ENCODE assay signal across 18 cellular contexts in genomic region chr3:179308006-179308405, GRCh38. TPM values are rescaled to one million over a fixed set of nuclear protein-coding genes. Genes with fewer than 3 reads are reported as not detected.
DNase-seq lines count a peak whose midpoint lies in the region; ATAC-seq and TF ChIP-seq lines count a peak whose summit lies in the region.
"Had no signal": no experiment of that assay in that cellular context is flagged by ENCODE, and none has a peak within 500 bp of the region (broad histone marks: within the 10 kb centered on the region; RNA-seq: fewer than 3 reads in every experiment).

No MANE protein-coding gene starts in this region.

- no peaks in the 10 kb centered on the region for H3K79me1 ChIP-seq in IMR-90 (ENCODE audit: low read depth in 1 of 2, low read length in 2 of 2)

- no peak overlapping the region for H4K91ac ChIP-seq in IMR-90 (ENCODE audit: insufficient read depth, low read depth, low read length)

- intact Hi-C loops in IMR-90 (cut with micrococcal nuclease), result no loop called here

- no peak overlapping the region for H3K27ac Mint-ChIP-seq in stimulated activated memory B cell treated with anti-CD40 and anti-IgM and Interleukin-4, amounts not matched to agents 10 μg/mL and 1 μg/mL and 100 μg/mL, for 72 hours
- H3K27ac Mint-ChIP-seq in osteocyte (ENCODE audit: unreplicated experiment), result no peak overlapping the region
- H3K27ac Mint-ChIP-seq: CD14-positive monocyte; CD8-positive, alpha-beta T cell; GM23338 had no signal

- no peak overlapping the region for H3K27ac ChIP-seq in IMR-90 (ENCODE audit: insufficient read depth, low read length)
- no peak overlapping the region for H3K27ac ChIP-seq in osteoblast (ENCODE audit: low read depth, low read length)
- H3K27ac ChIP-seq: A549, HL-60 had no signal

- no peak for TF ChIP-seq CTCF in IMR-90 (conservative IDR thresholded peaks at IDR 0.05; ENCODE audit: low read depth, low read length)
- TF ChIP-seq CTCF in osteoblast (IDR thresholded peaks at IDR 0.05; ENCODE audit: extremely low read depth, low read depth, low read length), result no peak
- no peak for TF ChIP-seq CTCF in osteocyte (IDR thresholded peaks at IDR 0.05)

- POLR2A ChIA-PET in IMR-90 (lab: Charles Lee; ENCODE audit: unreplicated experiment), result no interaction called here

- H3K27me3 Mint-ChIP-seq in stimulated activated memory B cell treated with anti-CD40 and anti-IgM and Interleukin-4, amounts not matched to agents 10 μg/mL and 1 μg/mL and 100 μg/mL, for 72 hours, result no peaks in the 10 kb centered on the region
- peaks cover 15% of the 10 kb centered on the region for H3K27me3 Mint-ChIP-seq in osteocyte (ENCODE audit: unreplicated experiment)

- H3K4me1 ChIP-seq in IMR-90 (ENCODE audit: control insufficient read depth, insufficient read depth, low read length), result no peaks in the 10 kb centered on the region
- H3K4me1 ChIP-seq in osteoblast (ENCODE audit: insufficient read depth, low read length), result no peaks in the 10 kb centered on the region
- H3K4me1 ChIP-seq: A549, BE2C had no signal

- in situ Hi-C loops in IMR-90 (cut with MboI; ENCODE audit: low sequenced_read_pairs), result no loop called here

- H2BK20ac ChIP-seq in IMR-90 (ENCODE audit: low read depth, low read length), result no peak overlapping the region

- no peak overlapping the region for H3K4me3 Mint-ChIP-seq in stimulated activated memory B cell treated with anti-CD40 and anti-IgM and Interleukin-4, amounts not matched to agents 10 μg/mL and 1 μg/mL and 100 μg/mL, for 72 hours
- no peak overlapping the region for H3K4me3 Mint-ChIP-seq in osteocyte (ENCODE audit: unreplicated experiment)
- H3K4me3 Mint-ChIP-seq: CD14-positive monocyte; CD8-positive, alpha-beta T cell; GM23338 had no signal

- no peak overlapping the region for H2AK5ac ChIP-seq in IMR-90 (ENCODE audit: low read depth, low read length)

- H3K79me2 ChIP-seq in osteoblast (ENCODE audit: insufficient read depth, low read length), result no peaks in the 10 kb centered on the region

- no peaks in the 10 kb centered on the region for H3K36me3 ChIP-seq in IMR-90 (ENCODE audit: control insufficient read depth, insufficient read depth, low read length)
- no peaks in the 10 kb centered on the region for H3K36me3 ChIP-seq in osteoblast (ENCODE audit: insufficient read depth, low read length)
- H3K36me3 ChIP-seq: BE2C had no signal

- H3K4me2 ChIP-seq in IMR-90 (ENCODE audit: low read depth, low read length) (no peak overlapping the region), osteoblast (ENCODE audit: insufficient read depth, low read length) (no peak overlapping the region)
- H3K4me2 ChIP-seq: A549, GM23338 had no signal

- H3K4me1 Mint-ChIP-seq in stimulated activated memory B cell treated with anti-CD40 and anti-IgM and Interleukin-4, amounts not matched to agents 10 μg/mL and 1 μg/mL and 100 μg/mL, for 72 hours, result no peaks in the 10 kb centered on the region
- no peaks in the 10 kb centered on the region for H3K4me1 Mint-ChIP-seq in osteocyte (ENCODE audit: unreplicated experiment)
- H3K4me1 Mint-ChIP-seq: CD14-positive monocyte, GM23338 had no signal

- H3K36me3 Mint-ChIP-seq in stimulated activated memory B cell treated with anti-CD40 and anti-IgM and Interleukin-4, amounts not matched to agents 10 μg/mL and 1 μg/mL and 100 μg/mL, for 72 hours, result no peaks in the 10 kb centered on the region
- H3K36me3 Mint-ChIP-seq in osteocyte (ENCODE audit: unreplicated experiment), result no peaks in the 10 kb centered on the region
- H3K36me3 Mint-ChIP-seq: CD14-positive monocyte; CD8-positive, alpha-beta T cell had no signal

- no peaks in the 10 kb centered on the region for H3K9me1 ChIP-seq in IMR-90 (ENCODE audit: insufficient read depth, low read length)

- no peak overlapping the region for H3K4me3 ChIP-seq in IMR-90 (ENCODE audit: insufficient read depth, low read depth, low read length)
- no peak overlapping the region for H3K4me3 ChIP-seq in osteoblast (ENCODE audit: insufficient read depth, low read length)
- H3K4me3 ChIP-seq: A549, GM23338 had no signal

- H3K9me3 Mint-ChIP-seq in stimulated activated memory B cell treated with anti-CD40 and anti-IgM and Interleukin-4, amounts not matched to agents 10 μg/mL and 1 μg/mL and 100 μg/mL, for 72 hours, result no peaks in the 10 kb centered on the region
- H3K9me3 Mint-ChIP-seq in osteocyte (ENCODE audit: unreplicated experiment), result no peaks in the 10 kb centered on the region
- H3K9me3 Mint-ChIP-seq: CD8-positive, alpha-beta T cell; GM23338 had no signal

- H2AFZ ChIP-seq in IMR-90 (replicated peaks; ENCODE audit: low read length, poor library complexity), result no peak overlapping the region
- H2AFZ ChIP-seq in osteoblast (ENCODE audit: low read length), result no peak overlapping the region
- H2AFZ ChIP-seq: GM23338 had no signal

- no peak overlapping the region for H3K4ac ChIP-seq in IMR-90 (ENCODE audit: low read depth, low read length)

- H4K20me1 ChIP-seq in IMR-90 (ENCODE audit: insufficient read depth, low read length), result no peaks in the 10 kb centered on the region
- no peaks in the 10 kb centered on the region for H4K20me1 ChIP-seq in osteoblast (ENCODE audit: insufficient read depth, low read length)

- H3K27me3 ChIP-seq in IMR-90 (ENCODE audit: control insufficient read depth, insufficient read depth, low read length) (no peaks in the 10 kb centered on the region), osteoblast (ENCODE audit: insufficient read depth, low read length) (no peaks in the 10 kb centered on the region)

- H4K5ac ChIP-seq in IMR-90 (ENCODE audit: low read depth, low read length), result no peak overlapping the region

- H2BK120ac ChIP-seq in IMR-90 (ENCODE audit: low read depth, low read length), result no peak overlapping the region

- no peak overlapping the region for H3K14ac ChIP-seq in IMR-90 (replicated peaks; ENCODE audit: low read depth, low read length)

- CTCF ChIA-PET in IMR-90 (lab: Yijun Ruan, JAX), result no interaction called here

- BruUV-seq in IMR-90 (replicated peaks; lab: Mats Ljungman, UMichigan), result no TSS peak

- no peak overlapping the region for H3K18ac ChIP-seq in IMR-90 (ENCODE audit: low read depth, low read length)

- DNase-seq in IMR-90 (peak; percentile 10), fibroblast of peridontal ligament (ENCODE audit: extremely low read depth) (peak; percentile 72), osteoblast (ENCODE audit: insufficient read length, low spot score, missing footprints) (peak; percentile 66), NCI-H1694 (lab: John Stamatoyannopoulos, UW) (no peak), EL (no peak), osteocyte (ENCODE audit: extremely low spot score, unreplicated experiment) (no peak)
- DNase-seq: BE2C; CD8-positive, alpha-beta T cell; COR-L47; DMS153; DMS79 treated with DMSO at 0.1 percent for 48 hours; GF-D8; H7 had no signal

- no peak for TF ChIP-seq RAD21 in IMR-90 (IDR thresholded peaks at IDR 0.05; ENCODE audit: low read length)

- no peak overlapping the region for H2AK9ac ChIP-seq in IMR-90 (replicated peaks; ENCODE audit: low read depth, low read length, poor library complexity)

- no peak overlapping the region for H4K8ac ChIP-seq in IMR-90 (ENCODE audit: low read depth in 2 of 2, low read length in 2 of 2)

- no peak for ATAC-seq in IMR-90 (ENCODE audit: low read depth)
- no peak for ATAC-seq in stimulated activated memory B cell treated with anti-CD40 and anti-IgM and Interleukin-4, amounts not matched to agents 10 μg/mL and 1 μg/mL and 100 μg/mL, for 72 hours
- ATAC-seq: A549; CD8-positive, alpha-beta T cell; GM23338 had no signal

- no peak overlapping the region for H2BK5ac ChIP-seq in IMR-90 (ENCODE audit: low read depth, low read length, poor library complexity, severe bottlenecking)

- no peak overlapping the region for H2BK15ac ChIP-seq in IMR-90 (ENCODE audit: low read depth, low read length)

- no peak overlapping the region for H3K56ac ChIP-seq in IMR-90 (ENCODE audit: extremely low read depth, insufficient read depth, low read length)

- dilution Hi-C loops in IMR-90 (cut with HindIII; ENCODE audit: low sequenced_read_pairs, unreplicated experiment), result no loop called here

- H3K9ac ChIP-seq in IMR-90 (ENCODE audit: low read depth, low read length), result no peak overlapping the region

- no peak for TF ChIP-seq POLR2A in IMR-90 (IDR thresholded peaks at IDR 0.05; ENCODE audit: low read depth, low read length)

- no peak overlapping the region for H3K23ac ChIP-seq in IMR-90 (ENCODE audit: low read depth, low read length)

- no peaks in the 10 kb centered on the region for H3K9me3 ChIP-seq in IMR-90 (ENCODE audit: control insufficient read depth, insufficient read depth, low read length)
- H3K9me3 ChIP-seq in osteoblast (ENCODE audit: low read depth, low read length), result no peaks in the 10 kb centered on the region
- H3K9me3 ChIP-seq: A549, BE2C had no signal

TF ChIP-seq in IMR-90, 13 proteins besides CTCF, POLR2A, EP300 and RAD21 (continues in another document):
- TF ChIP-seq SMC3 (IDR thresholded peaks at IDR 0.05; ENCODE audit: low read depth, low read length) (no peak), FOS (IDR thresholded peaks at IDR 0.05; ENCODE audit: low read depth, low read length) (no peak), ELK1 (IDR thresholded peaks at IDR 0.05; ENCODE audit: borderline replicate concordance, low read depth, low read length) (no peak), CHD1 (IDR thresholded peaks at IDR 0.05; ENCODE audit: low read depth, low read length) (no peak)

RNA-seq across cellular contexts. Expression of gene ZNF639, which starts 14.8 kb away (rescaled TPM):
- total RNA-seq in IMR-90 (2012; rRNA removed) (50.5 and 57.8 TPM in 2 replicates), osteoblast (51.0 and 51.8 TPM in 2 replicates), osteocyte (31.2 and 33.4 TPM in 2 replicates)
- 12.9 and 15.9 TPM in 2 replicates for polyA plus RNA-seq in IMR-90 (2012; rRNA removed)
- polyA plus RNA-seq in IMR-90 (2012; cell fraction: cytosol; rRNA removed), result 3.6 and 4.1 TPM in 2 replicates
- polyA plus RNA-seq in IMR-90 (2012; cell fraction: nucleus; rRNA removed; ENCODE audit: low replicate concordance), result 2.0 and 9.3 TPM in 2 replicates

RNA-seq across cellular contexts. Expression of gene MFN1, which starts 39.5 kb away (rescaled TPM):
- total RNA-seq in IMR-90 (2012; rRNA removed) (40.3 and 75.0 TPM in 2 replicates), osteoblast (56.8 and 63.6 TPM in 2 replicates), osteocyte (56.9 and 60.4 TPM in 2 replicates)
- 17.3 and 23.6 TPM in 2 replicates for polyA plus RNA-seq in IMR-90 (2012; rRNA removed)
- 2.1 and 5.3 TPM in 2 replicates for polyA plus RNA-seq in IMR-90 (2012; cell fraction: cytosol; rRNA removed)
- polyA plus RNA-seq in IMR-90 (2012; cell fraction: nucleus; rRNA removed; ENCODE audit: low replicate concordance), result 5.5 and 43.6 TPM in 2 replicates

RNA-seq across cellular contexts. Expression of gene KCNMB3, which starts 57.1 kb away (rescaled TPM):
- total RNA-seq in IMR-90 (2012; rRNA removed) (0.72 and 0.83 TPM in 2 replicates), osteoblast (1.8 TPM in 2 replicates), osteocyte (2.6 and 3.2 TPM in 2 replicates)
- polyA plus RNA-seq in IMR-90 (2012; rRNA removed), result 0.59 and 1.2 TPM in 2 replicates
- polyA plus RNA-seq in IMR-90 (2012; cell fraction: cytosol; rRNA removed), result 0.21 and 0.22 TPM in 2 replicates
- polyA plus RNA-seq in IMR-90 (2012; cell fraction: nucleus; rRNA removed; ENCODE audit: low replicate concordance), result 1.5 and 6.2 TPM in 2 replicates

Comparison
In these comparisons a context has a peak if more than half of its experiments do, and no peak if none do; other contexts are left out.
1. DNase-seq: peak in IMR-90 (single experiment), fibroblast of peridontal ligament (single experiment) and osteoblast (single experiment); none in NCI-H1694 (single experiment), EL (single experiment) and osteocyte (single experiment).